ENCODE assay signal across 12 cellular contexts in the genomic region with DNA sequence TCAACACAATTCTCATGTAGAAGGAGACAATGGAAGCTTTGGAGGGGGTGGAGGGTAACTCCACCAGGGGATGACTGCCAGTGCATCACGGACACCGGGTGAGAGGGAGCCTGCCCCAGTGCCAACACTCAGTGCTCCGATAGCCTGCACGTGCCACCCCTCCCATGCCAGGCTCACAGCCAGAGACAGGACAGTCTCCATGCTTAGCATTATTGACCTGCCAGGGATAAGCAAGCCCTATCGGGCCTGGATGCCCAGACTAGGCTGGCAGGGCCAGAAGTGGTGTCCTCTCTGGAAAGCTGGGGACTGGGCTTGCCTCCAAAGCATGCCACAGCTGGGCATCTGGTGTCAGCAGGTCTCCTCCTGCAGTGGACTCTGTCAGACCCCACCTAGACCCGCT. TPM values are rescaled to one million over a fixed set of nuclear protein-coding genes. Genes with fewer than 3 reads are reported as not detected.
DNase-seq lines count a peak whose midpoint lies in the region; ATAC-seq and TF ChIP-seq lines count a peak whose summit lies in the region.
"Had no signal": no experiment of that assay in that cellular context is flagged by ENCODE, and none has a peak within 500 bp of the region (broad histone marks: within the 10 kb centered on the region; RNA-seq: fewer than 3 reads in every experiment).

No MANE protein-coding gene starts in this region.

- TF ChIP-seq CTCF in Caco-2 (IDR thresholded peaks at IDR 0.05; ENCODE audit: insufficient read depth in 1 of 2, low read depth in 1 of 2, low read length in 1 of 2, severe bottlenecking in 1 of 2, unreplicated experiment in 1 of 2) (no peak), esophagus muscularis mucosa (IDR thresholded peaks at IDR 0.05) (no peak), neural crest cell (conservative IDR thresholded peaks at IDR 0.05) (no peak)

- H3K9me3 ChIP-seq in Caco-2 (no peaks in the 10 kb centered on the region), esophagus muscularis mucosa (no peaks in the 10 kb centered on the region)

- CTCF ChIA-PET in Caco-2 (lab: Charles Lee): interaction anchor here (0.8 kb wide), 1 partner anchor 21 kb away, joined by 3 read pairs; a partner anchor contains a TSS

- H3K27ac Mint-ChIP-seq in Caco-2 (ENCODE audit: unreplicated experiment): no peak overlapping the region
- no peak overlapping the region for H3K27ac Mint-ChIP-seq in neural crest cell (ENCODE audit: unreplicated experiment)
- H3K27ac Mint-ChIP-seq in activated T-helper 2 cell treated with anti-CD3 and anti-CD28 coated beads, Interferon-gamma antibody, Interleukin-2, Interleukin-4, amounts not matched to agents 10 μg/mL and 5 μg/mL and 100 μg/mL, durations not matched to agents 14 hours and 24 hours and 36 hours: no peak overlapping the region

- H3K27me3 ChIP-seq in Caco-2 (replicated peaks; ENCODE audit: control insufficient read depth, insufficient read depth, low read length) (no peaks in the 10 kb centered on the region), esophagus muscularis mucosa (no peaks in the 10 kb centered on the region)

- WGBS in esophagus muscularis mucosa: 87% methylated on average over 3 of the region's 6 CpGs

- H3K9me3 Mint-ChIP-seq in Caco-2 (ENCODE audit: unreplicated experiment) (no peaks in the 10 kb centered on the region), neural crest cell (no peaks in the 10 kb centered on the region)
- no peaks in the 10 kb centered on the region for H3K9me3 Mint-ChIP-seq in activated T-helper 2 cell treated with anti-CD3 and anti-CD28 coated beads, Interferon-gamma antibody, Interleukin-2, Interleukin-4, amounts not matched to agents 10 μg/mL and 5 μg/mL and 100 μg/mL, durations not matched to agents 14 hours and 24 hours and 36 hours

- H3K4me3 Mint-ChIP-seq in Caco-2 (ENCODE audit: unreplicated experiment) (peak overlapping the region; percentile 88), neural crest cell (peak overlapping the region; percentile 92)
- H3K4me3 Mint-ChIP-seq in activated T-helper 2 cell treated with anti-CD3 and anti-CD28 coated beads, Interferon-gamma antibody, Interleukin-2, Interleukin-4, amounts not matched to agents 10 μg/mL and 5 μg/mL and 100 μg/mL, durations not matched to agents 14 hours and 24 hours and 36 hours (ENCODE audit: low read depth): no peak overlapping the region

- POLR2A ChIA-PET in Caco-2 (lab: Charles Lee): no interaction called here

- no peak for TF ChIP-seq POLR2A in esophagus muscularis mucosa (IDR thresholded peaks at IDR 0.05; ENCODE audit: low read depth)

- peak overlapping the region; percentile 84 to 97 (median 94) for H3K27ac ChIP-seq in esophagus muscularis mucosa (replicated peaks in 1 of 4)
- H3K27ac ChIP-seq: PC-9 had no signal

- H3K36me3 Mint-ChIP-seq in Caco-2 (ENCODE audit: insufficient read depth, unreplicated experiment): peaks cover 19% of the 10 kb centered on the region
- H3K36me3 Mint-ChIP-seq in neural crest cell (ENCODE audit: low read depth): no peaks in the 10 kb centered on the region
- H3K36me3 Mint-ChIP-seq in activated T-helper 2 cell treated with anti-CD3 and anti-CD28 coated beads, Interferon-gamma antibody, Interleukin-2, Interleukin-4, amounts not matched to agents 10 μg/mL and 5 μg/mL and 100 μg/mL, durations not matched to agents 14 hours and 24 hours and 36 hours (ENCODE audit: low read depth): no peaks in the 10 kb centered on the region

- H3K4me1 Mint-ChIP-seq in Caco-2 (ENCODE audit: low read depth, unreplicated experiment) (peaks cover 7% of the 10 kb centered on the region), neural crest cell (peaks cover 65% of the 10 kb centered on the region)
- H3K4me1 Mint-ChIP-seq in activated T-helper 2 cell treated with anti-CD3 and anti-CD28 coated beads, Interferon-gamma antibody, Interleukin-2, Interleukin-4, amounts not matched to agents 10 μg/mL and 5 μg/mL and 100 μg/mL, durations not matched to agents 14 hours and 24 hours and 36 hours (ENCODE audit: low read depth): peaks cover 19% of the 10 kb centered on the region

- no TSS peak for BruUV-seq in Caco-2 (replicated peaks; lab: Mats Ljungman, UMichigan)

- no peak for TF ChIP-seq EP300 in esophagus muscularis mucosa (IDR thresholded peaks at IDR 0.05)

- H3K4me1 ChIP-seq in Caco-2: peaks cover 41% of the 10 kb centered on the region
- H3K4me1 ChIP-seq in esophagus muscularis mucosa: peaks cover 79 to 92% (median 87%) of the 10 kb centered on the region in 4 donors

- no peak for ATAC-seq in HG02884 (IDR thresholded peaks at IDR 0.05; ENCODE audit: unreplicated experiment)
- no peak for ATAC-seq in GM18868 (IDR thresholded peaks at IDR 0.05; ENCODE audit: unreplicated experiment)
- ATAC-seq: sciatic nerve had no signal

- H3K27me3 Mint-ChIP-seq in Caco-2 (ENCODE audit: insufficient read depth, unreplicated experiment) (no peaks in the 10 kb centered on the region), neural crest cell (ENCODE audit: low read depth) (peaks cover 3% of the 10 kb centered on the region)
- H3K27me3 Mint-ChIP-seq in activated T-helper 2 cell treated with anti-CD3 and anti-CD28 coated beads, Interferon-gamma antibody, Interleukin-2, Interleukin-4, amounts not matched to agents 10 μg/mL and 5 μg/mL and 100 μg/mL, durations not matched to agents 14 hours and 24 hours and 36 hours (ENCODE audit: low read depth): peaks cover 45% of the 10 kb centered on the region

- H3K4me3 ChIP-seq in Caco-2 (ENCODE audit: low read depth, low read length): no peak overlapping the region
- no peak overlapping the region for H3K4me3 ChIP-seq in esophagus muscularis mucosa
- H3K4me3 ChIP-seq: PC-9 had no signal

- DNase-seq in Caco-2 (no peak), esophagus muscularis mucosa (ENCODE audit: extremely low spot score) (no peak), neural crest cell (ENCODE audit: low read depth, low spot score) (no peak)
- no peak for DNase-seq in activated T-helper 2 cell treated with anti-CD3 and anti-CD28 coated beads, Interferon-gamma antibody, Interleukin-2, Interleukin-4, amounts not matched to agents 10 μg/mL and 5 μg/mL and 100 μg/mL, durations not matched to agents 14 hours and 24 hours and 36 hours (ENCODE audit: low spot score)
- DNase-seq: activated CD4-positive, alpha-beta T cell treated with anti-CD3 and anti-CD28 coated beads, Interleukin-2, amount 50 U/mL, for 4 hours; activated gamma-delta T cell treated with Interleukin-2 at 50 U/mL for 16 hours; NCI-H345; PC-9 had no signal

- H3K36me3 ChIP-seq in Caco-2 (ENCODE audit: control insufficient read depth, insufficient read depth, low read length): no peaks in the 10 kb centered on the region
- no peaks in the 10 kb centered on the region for H3K36me3 ChIP-seq in esophagus muscularis mucosa

- intact Hi-C loops in Caco-2 (cut with micrococcal nuclease; ENCODE audit: unreplicated experiment) (no loop called here), esophagus muscularis mucosa (cut with DNase I) (no loop called here)
- intact Hi-C loops in activated T-helper 2 cell treated with anti-CD3 and anti-CD28 coated beads, Interferon-gamma antibody, Interleukin-2, Interleukin-4, amounts not matched to agents 10 μg/mL and 5 μg/mL and 100 μg/mL, durations not matched to agents 14 hours and 24 hours and 36 hours (cut with micrococcal nuclease): no loop called here

RNA-seq across cellular contexts. Expression of a gene that starts 1.6 kb away (rescaled TPM):
- total RNA-seq in Caco-2 (2022) (62.3 and 65.8 TPM in 2 replicates), esophagus muscularis mucosa (10 to 100 TPM; 26.7 to 43.0 (median 30.2) TPM), neural crest cell (46.5 TPM in 2 replicates)
- total RNA-seq in activated T-helper 2 cell treated with anti-CD3 and anti-CD28 coated beads, Interferon-gamma antibody, Interleukin-2, Interleukin-4, amounts not matched to agents 10 μg/mL and 5 μg/mL and 100 μg/mL, durations not matched to agents 14 hours and 24 hours and 36 hours: 1.2 and 1.6 TPM in 2 replicates
- total RNA-seq: T-helper 2 cell treated with Interferon-gamma antibody and Interleukin-4, amounts not matched to agents 100 ng/mL and 5 ng/mL, for 36 hours had no signal

RNA-seq across cellular contexts. Expression of a gene that starts 4.0 kb away (rescaled TPM):
- 39.1 and 41.1 TPM in 2 replicates for total RNA-seq in Caco-2 (2022)
- 100 to 1,000 TPM in 2 of 4 donors, 10 to 100 TPM in 2; 70.2 to 120 (median 106) TPM for total RNA-seq in esophagus muscularis mucosa
- total RNA-seq in neural crest cell: 47.7 and 50.0 TPM in 2 replicates
- total RNA-seq in activated T-helper 2 cell treated with anti-CD3 and anti-CD28 coated beads, Interferon-gamma antibody, Interleukin-2, Interleukin-4, amounts not matched to agents 10 μg/mL and 5 μg/mL and 100 μg/mL, durations not matched to agents 14 hours and 24 hours and 36 hours: 77.7 and 78.6 TPM in 2 replicates

RNA-seq across cellular contexts. Expression of a gene that starts 20.4 kb away (rescaled TPM):
- total RNA-seq in Caco-2 (2022) (57.1 and 60.7 TPM in 2 replicates), esophagus muscularis mucosa (10 to 100 TPM; 22.0 to 33.6 (median 25.7) TPM), neural crest cell (79.1 and 85.6 TPM in 2 replicates)
- 77.5 and 83.1 TPM in 2 replicates for total RNA-seq in activated T-helper 2 cell treated with anti-CD3 and anti-CD28 coated beads, Interferon-gamma antibody, Interleukin-2, Interleukin-4, amounts not matched to agents 10 μg/mL and 5 μg/mL and 100 μg/mL, durations not matched to agents 14 hours and 24 hours and 36 hours

RNA-seq across cellular contexts. Expression of a gene that starts 20.6 kb away (rescaled TPM):
- total RNA-seq in Caco-2 (2022): 29.3 and 32.4 TPM in 2 replicates
- 1 to 10 TPM; 3.3 to 3.8 (median 3.7) TPM for total RNA-seq in esophagus muscularis mucosa
- 35.8 and 36.7 TPM in 2 replicates for total RNA-seq in neural crest cell
- total RNA-seq in activated T-helper 2 cell treated with anti-CD3 and anti-CD28 coated beads, Interferon-gamma antibody, Interleukin-2, Interleukin-4, amounts not matched to agents 10 μg/mL and 5 μg/mL and 100 μg/mL, durations not matched to agents 14 hours and 24 hours and 36 hours: 64.8 and 67.3 TPM in 2 replicates

Comparison
In these comparisons a context has a peak if more than half of its experiments do, and no peak if none do; other contexts are left out.
1. RNA of a gene that starts 1.6 kb away (total RNA-seq): 62.3 to 65.8 TPM in Caco-2, 46.5 TPM in neural crest cell and 26.7 to 43.0 TPM in esophagus muscularis mucosa; 1.2 to 1.6 TPM in activated T-helper 2 cell treated with anti-CD3 and anti-CD28 coated beads, Interferon-gamma antibody, Interleukin-2, Interleukin-4, amounts not matched to agents 10 μg/mL and 5 μg/mL and 100 μg/mL, durations not matched to agents 14 hours and 24 hours and 36 hours; every median in the first group is over 10 times any median in the second.